19 cellular contexts compared by ENCODE assay signal in the genomic region with DNA sequence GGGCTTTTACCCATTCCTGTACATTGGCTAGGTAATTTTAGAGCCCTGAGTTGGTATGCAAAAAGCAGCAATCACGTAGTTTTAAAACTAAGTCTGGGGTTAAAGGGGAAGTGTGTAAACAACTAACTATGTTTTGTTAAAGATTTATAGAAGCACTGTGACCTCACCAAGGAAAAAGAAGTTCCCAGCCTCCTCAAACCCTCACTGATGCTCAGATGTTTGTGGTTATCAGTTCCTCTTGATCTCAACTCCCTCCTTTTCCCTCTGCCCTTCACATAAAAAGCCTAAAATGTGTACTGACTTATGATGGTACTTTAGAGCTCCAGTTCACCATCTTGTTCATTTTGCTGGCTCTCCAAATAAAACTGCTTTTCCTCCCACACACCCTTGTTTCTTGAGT.
"Had no signal": no experiment of that assay in that cellular context is flagged by ENCODE, and none has a peak within 500 bp of the region (broad histone marks: within the 10 kb centered on the region; RNA-seq: fewer than 3 reads in every experiment).

No MANE protein-coding gene starts in this region.

- H3K36me3 ChIP-seq: ascending aorta, breast epithelium, transverse colon had no signal

- H3K27me3 Mint-ChIP-seq: activated naive CD8-positive, alpha-beta T cell treated with anti-CD3 and anti-CD28 coated beads, Interleukin-2, amount 50 U/mL, for 24 hours; stimulated activated memory B cell treated with anti-CD40 and anti-IgM and Interleukin-4, amounts not matched to agents 10 μg/mL and 1 μg/mL and 100 μg/mL, for 72 hours had no signal

- H3K27me3 ChIP-seq: ascending aorta, breast epithelium, foreskin keratinocyte, transverse colon had no signal

- H3K27ac Mint-ChIP-seq: activated naive CD4-positive, alpha-beta T cell treated with anti-CD3 and anti-CD28 coated beads for 36 hours; activated naive CD8-positive, alpha-beta T cell treated with anti-CD3 and anti-CD28 coated beads, Interleukin-2, amount 50 U/mL, for 24 hours; activated T-helper 17 cell treated with anti-CD3 and anti-CD28 coated beads, Interleukin-2, amount 50 U/mL, for 72 hours; effector memory CD8-positive, alpha-beta T cell; natural killer cell; stimulated activated memory B cell treated with anti-CD40 and anti-IgM and Interleukin-4, amounts not matched to agents 10 μg/mL and 1 μg/mL and 100 μg/mL, for 72 hours had no signal

- H3K36me3 Mint-ChIP-seq: natural killer cell; stimulated activated memory B cell treated with anti-CD40 and anti-IgM and Interleukin-4, amounts not matched to agents 10 μg/mL and 1 μg/mL and 100 μg/mL, for 72 hours had no signal

- H3K4me3 Mint-ChIP-seq: activated naive CD4-positive, alpha-beta T cell treated with anti-CD3 and anti-CD28 coated beads for 36 hours; activated naive CD8-positive, alpha-beta T cell treated with anti-CD3 and anti-CD28 coated beads, Interleukin-2, amount 50 U/mL, for 24 hours; activated T-helper 17 cell treated with anti-CD3 and anti-CD28 coated beads, Interleukin-2, amount 50 U/mL, for 72 hours; effector memory CD8-positive, alpha-beta T cell; natural killer cell; stimulated activated memory B cell treated with anti-CD40 and anti-IgM and Interleukin-4, amounts not matched to agents 10 μg/mL and 1 μg/mL and 100 μg/mL, for 72 hours had no signal

- H3K4me1 ChIP-seq: ascending aorta, breast epithelium, foreskin keratinocyte, transverse colon had no signal

- H3K9me3 ChIP-seq: ascending aorta, breast epithelium, transverse colon had no signal

- H3K9me3 Mint-ChIP-seq: activated naive CD4-positive, alpha-beta T cell treated with anti-CD3 and anti-CD28 coated beads for 36 hours; activated naive CD8-positive, alpha-beta T cell treated with anti-CD3 and anti-CD28 coated beads, Interleukin-2, amount 50 U/mL, for 24 hours; activated T-helper 17 cell treated with anti-CD3 and anti-CD28 coated beads, Interleukin-2, amount 50 U/mL, for 72 hours; effector memory CD8-positive, alpha-beta T cell; natural killer cell had no signal

- H3K4me3 ChIP-seq: ascending aorta, breast epithelium, transverse colon had no signal

- H3K4me1 Mint-ChIP-seq: activated naive CD8-positive, alpha-beta T cell treated with anti-CD3 and anti-CD28 coated beads, Interleukin-2, amount 50 U/mL, for 24 hours; activated T-helper 17 cell treated with anti-CD3 and anti-CD28 coated beads, Interleukin-2, amount 50 U/mL, for 72 hours; natural killer cell; stimulated activated memory B cell treated with anti-CD40 and anti-IgM and Interleukin-4, amounts not matched to agents 10 μg/mL and 1 μg/mL and 100 μg/mL, for 72 hours had no signal

- ATAC-seq: activated CD4-positive, CD25-positive, alpha-beta regulatory T cell treated with anti-CD3 and anti-CD28 coated beads, Interleukin-2, amount 50 U/mL, for 24 hours; activated naive CD8-positive, alpha-beta T cell treated with anti-CD3 and anti-CD28 coated beads, Interleukin-2, amount 50 U/mL, for 24 hours; activated T-helper 17 cell treated with anti-CD3 and anti-CD28 coated beads, Interleukin-2, amount 50 U/mL, for 72 hours; effector memory CD8-positive, alpha-beta T cell; foreskin keratinocyte; natural killer cell; stimulated activated memory B cell treated with anti-CD40 and anti-IgM and Interleukin-4, amounts not matched to agents 10 μg/mL and 1 μg/mL and 100 μg/mL, for 72 hours had no signal

- H3K27ac ChIP-seq: ascending aorta, breast epithelium, foreskin keratinocyte, transverse colon had no signal

- DNase-seq: activated CD4-positive, alpha-beta T cell treated with anti-CD3 and anti-CD28 coated beads, Interleukin-2, amount 50 U/mL, for 4 hours; activated naive CD4-positive, alpha-beta T cell treated with anti-CD3 and anti-CD28 coated beads for 36 hours; activated naive CD8-positive, alpha-beta T cell treated with anti-CD3 and anti-CD28 coated beads, Interleukin-2, amount 50 U/mL, for 24 hours; cerebellar nuclear complex; effector memory CD8-positive, alpha-beta T cell; foreskin keratinocyte; glutamatergic neuron; mesendoderm; natural killer cell; nucleus accumbens; posterior cingulate gyrus; retina; stimulated activated CD4-positive, alpha-beta T cell treated with anti-CD3 and anti-CD28 coated beads, Interleukin-2, amount 100 ng/mL, for 48 hours; transverse colon had no signal
